14 cellular contexts compared by ENCODE assay signal in the genomic region with DNA sequence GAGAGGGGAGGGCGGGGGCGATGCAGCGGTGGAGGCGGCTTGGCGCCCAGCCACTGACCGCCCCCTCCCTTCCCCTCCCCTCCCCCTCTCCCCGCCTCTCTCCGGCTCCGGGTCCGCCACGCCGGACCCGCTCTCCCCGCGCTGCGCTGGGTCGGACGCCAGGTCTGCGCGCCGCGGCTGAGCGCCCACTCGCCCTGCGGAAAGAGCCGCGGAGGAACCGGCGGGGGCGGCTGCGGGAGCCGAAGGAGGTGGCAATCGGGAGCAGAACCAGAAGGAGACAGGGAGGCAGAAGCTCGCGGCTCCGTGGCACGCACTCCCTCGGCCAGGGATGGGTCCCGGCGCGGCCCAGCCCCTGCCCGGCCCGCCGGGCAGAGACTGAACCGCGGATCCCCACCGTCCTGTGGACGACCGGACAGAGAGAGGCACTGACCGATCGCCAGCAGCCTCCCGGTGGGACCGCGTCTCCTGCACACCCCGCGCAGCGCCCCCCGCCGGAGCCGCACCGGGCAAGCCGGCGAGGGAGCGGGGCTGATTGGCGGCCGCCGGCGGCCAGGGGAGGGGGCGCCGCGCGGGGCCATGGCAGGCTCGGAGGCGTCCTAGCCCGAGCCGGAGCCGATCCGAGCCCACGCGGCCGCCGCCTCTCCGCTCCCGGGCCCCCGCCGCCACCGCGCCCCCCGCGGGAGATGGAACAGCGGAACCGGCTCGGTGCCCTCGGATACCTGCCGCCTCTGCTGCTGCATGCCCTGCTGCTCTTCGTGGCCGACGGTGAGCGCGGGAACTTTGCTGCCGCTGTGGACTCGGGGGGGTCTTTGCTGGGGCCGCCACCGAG. TPM values are rescaled to one million over a fixed set of nuclear protein-coding genes. Genes with fewer than 3 reads are reported as not detected.
DNase-seq lines count a peak whose midpoint lies in the region; ATAC-seq and TF ChIP-seq lines count a peak whose summit lies in the region.
"Had no signal": no experiment of that assay in that cellular context is flagged by ENCODE, and none has a peak within 500 bp of the region (broad histone marks: within the 10 kb centered on the region; RNA-seq: fewer than 3 reads in every experiment).

TSS of gene VSTM2B (plus strand) at position 94 of the 829 bp plus-strand sequence. CDS start at position 684, 590 bp downstream.

- H3K4me3 ChIP-seq in H7 (ENCODE audit: insufficient read depth, low read depth, low read length): peak within 1 kb of the TSS; percentile 54

- TF ChIP-seq CTCF in 22Rv1 (IDR thresholded peaks at IDR 0.05): peak; percentile 39
- no peak for TF ChIP-seq CTCF in natural killer cell (IDR thresholded peaks at IDR 0.05)

- H3K27me3 ChIP-seq in H7 (ENCODE audit: control insufficient read depth, insufficient read depth, low read length): peaks cover 84% of the 10 kb centered on the region

- H3K27ac Mint-ChIP-seq in natural killer cell: no peak within 1 kb of the TSS

- intact Hi-C loops in natural killer cell (cut with micrococcal nuclease): no loop called here

- peaks cover 10 to 32% of the 10 kb centered on the region in 2 donors for H3K4me1 Mint-ChIP-seq in natural killer cell

- H3K36me3 Mint-ChIP-seq in natural killer cell: no peaks in the 10 kb centered on the region

- peak within 1 kb of the TSS; percentile 65 for H3K4me3 Mint-ChIP-seq in natural killer cell

- H3K36me3 ChIP-seq in H7 (replicated peaks; ENCODE audit: control insufficient read depth, insufficient read depth, low read length): no peaks in the 10 kb centered on the region

- peak; percentile 86 for DNase-seq in H7
- DNase-seq in natural killer cell: no peak
- DNase-seq in HCEC 1CT: no peak
- no peak for DNase-seq in NOMO-1 treated with DMSO at 0.1 percent for 48 hours (lab: John Stamatoyannopoulos, UW; ENCODE audit: unreplicated experiment)
- DNase-seq in H4 (ENCODE audit: low spot score): no peak
- DNase-seq: GOT3; stimulated activated CD4-positive, alpha-beta T cell treated with anti-CD3 and anti-CD28 coated beads, Interleukin-1b, Interleukin-23, amount 100 ng/mL, for 48 hours had no signal

- ATAC-seq in natural killer cell: no peak
- no peak for ATAC-seq in GM21381 (IDR thresholded peaks at IDR 0.05; ENCODE audit: unreplicated experiment)

- H3K27me3 Mint-ChIP-seq in natural killer cell (ENCODE audit: low read depth in 2 of 2): peaks cover 44 to 54% of the 10 kb centered on the region in 2 donors

- H3K9me3 Mint-ChIP-seq in natural killer cell: no peaks in the 10 kb centered on the region

- H3K27ac ChIP-seq in 22Rv1: no peak within 1 kb of the TSS
- H3K27ac ChIP-seq in cingulate gyrus (ENCODE audit: low read depth, low read length): peak within 1 kb of the TSS; percentile 72
- H3K27ac ChIP-seq: HL-60 had no signal

RNA-seq across cellular contexts. Expression of gene VSTM2B, which starts in this region (rescaled TPM):
- 0.48 and 0.96 TPM in 2 replicates for total RNA-seq in H7 (2014; rRNA removed; shearing (Covaris generic))
- not detected for total RNA-seq in natural killer cell
- total RNA-seq in H4 (2014; rRNA removed; shearing (Covaris generic)): 8.7 and 14.0 TPM in 2 replicates
- total RNA-seq: epithelial cell of proximal tubule, lung microvascular endothelial cell, ureter had no signal

Comparison
In these comparisons a context has a peak if more than half of its experiments do, and no peak if none do; other contexts are left out.
1. Peak in DNase-seq and H3K4me3 ChIP-seq in H7; RNA of the gene not detected or under 1 TPM.